ENCODE assay signal across 19 cellular contexts in genomic region chr6:20997143-20997792, GRCh38.
A peak's percentile ranks its signal among the peaks of the same experiment; 100 is the strongest.
DNase-seq lines count a peak whose midpoint lies in the region; ATAC-seq, FAIRE-seq and TF ChIP-seq lines count a peak whose summit lies in the region.
"Had no signal": no experiment of that assay in that cellular context is flagged by ENCODE, and none has a peak within 500 bp of the region (broad histone marks: within the 10 kb centered on the region; RNA-seq: fewer than 3 reads in every experiment).

No MANE protein-coding gene starts in this region.

- H3K27me3 Mint-ChIP-seq in WTC11 (ENCODE audit: low read depth) (no peaks in the 10 kb centered on the region; the same call in 1 of the 2 replicates), nephron (ENCODE audit: low read depth) (no peaks in the 10 kb centered on the region)
- H3K27me3 Mint-ChIP-seq: activated naive CD4-positive, alpha-beta T cell treated with anti-CD3 and anti-CD28 coated beads, Interleukin-2, amount 50 U/mL, for 24 hours; B cell had no signal

- FAIRE-seq in H54 (lab: Jason Lieb, UNC): peak; percentile 45
- FAIRE-seq: GM18507 had no signal

- peak; percentile 41 for ATAC-seq in WTC11

- POLR2A ChIA-PET in WTC11 (lab: Charles Lee): no interaction called here

- in situ Hi-C loops in GM13976 (cut with MboI; ENCODE audit: low sequenced_read_pairs, unreplicated experiment): no loop called here

- H3K36me3 Mint-ChIP-seq in WTC11 (peaks cover 16% of the 10 kb centered on the region), nephron (ENCODE audit: low read depth) (peaks cover 35% of the 10 kb centered on the region)

- H3K4me3 Mint-ChIP-seq in WTC11 (no peak overlapping the region), nephron (no peak overlapping the region)
- H3K4me3 Mint-ChIP-seq: activated naive CD4-positive, alpha-beta T cell treated with anti-CD3 and anti-CD28 coated beads, Interleukin-2, amount 50 U/mL, for 24 hours; B cell; T-helper 2 cell treated with Interferon-gamma antibody and Interleukin-4, amounts not matched to agents 5 μg/mL and 100 μg/mL, for 36 hours had no signal

- H3K9me3 Mint-ChIP-seq in WTC11: peaks cover 15% of the 10 kb centered on the region
- peaks cover 15% of the 10 kb centered on the region for H3K9me3 Mint-ChIP-seq in nephron
- H3K9me3 Mint-ChIP-seq: T-helper 2 cell treated with Interferon-gamma antibody and Interleukin-4, amounts not matched to agents 5 μg/mL and 100 μg/mL, for 36 hours had no signal

- peak overlapping the region; percentile 79 for H3K27ac Mint-ChIP-seq in WTC11
- H3K27ac Mint-ChIP-seq in nephron: peak overlapping the region; percentile 13 to 73 (median 57)
- H3K27ac Mint-ChIP-seq: B cell; T-helper 2 cell treated with Interferon-gamma antibody and Interleukin-4, amounts not matched to agents 5 μg/mL and 100 μg/mL, for 36 hours had no signal

- no peak for TF ChIP-seq POLR2A in H54 (IDR thresholded peaks at IDR 0.05; ENCODE audit: low read depth, low read length)

- CTCF ChIA-PET in WTC11 (lab: Charles Lee): no interaction called here

- peaks cover 44% of the 10 kb centered on the region for H3K4me1 Mint-ChIP-seq in WTC11
- H3K4me1 Mint-ChIP-seq in nephron: peaks cover 11% of the 10 kb centered on the region
- H3K4me1 Mint-ChIP-seq: activated naive CD4-positive, alpha-beta T cell treated with anti-CD3 and anti-CD28 coated beads, Interleukin-2, amount 50 U/mL, for 24 hours had no signal

- TF ChIP-seq CTCF in GM13976 (IDR thresholded peaks at IDR 0.05; ENCODE audit: borderline replicate concordance, control extremely low read depth, extremely low read depth, insufficient read depth, missing control alignments) (no peak), WTC11 (IDR thresholded peaks at IDR 0.05) (no peak), nephron (IDR thresholded peaks at IDR 0.05; ENCODE audit: unreplicated experiment in 3 of 3) (no peak)

- peak; percentile 12 for DNase-seq in GM13976 (ENCODE audit: low spot score)
- no peak for DNase-seq in H54 (ENCODE audit: insufficient read length, low spot score)
- no peak for DNase-seq in WTC11 (ENCODE audit: low spot score)
- DNase-seq in LoVo (ENCODE audit: low spot score): no peak
- DNase-seq in dermis blood vessel endothelial cell: no peak
- no peak for DNase-seq in NK-92 (lab: John Stamatoyannopoulos, UW; ENCODE audit: unreplicated experiment)
- DNase-seq: brain microvascular endothelial cell, Calu3, esophagus squamous epithelium, NCI-H1694, NCI-H446, occipital lobe, SHP77 treated with DMSO at 0.1 percent for 48 hours, thyroid gland had no signal

TF ChIP-seq in WTC11, 78 proteins besides CTCF, POLR2A, EP300 and RAD21:
- TF ChIP-seq ZNF138 (CRISPR knock-in tag; conservative IDR thresholded peaks at IDR 0.05) (no peak), TEAD4 (CRISPR knock-in tag; IDR thresholded peaks at IDR 0.05) (no peak), SMAD3 (CRISPR knock-in tag; IDR thresholded peaks at IDR 0.05; ENCODE audit: borderline replicate concordance) (no peak), E2F1 (CRISPR knock-in tag; IDR thresholded peaks at IDR 0.05) (no peak), MYBL2 (CRISPR knock-in tag; IDR thresholded peaks at IDR 0.05) (no peak), ATF6 (CRISPR knock-in tag; IDR thresholded peaks at IDR 0.05) (no peak), AFF4 (CRISPR knock-in tag; IDR thresholded peaks at IDR 0.05; ENCODE audit: borderline replicate concordance) (no peak), ZMAT4 (CRISPR knock-in tag; IDR thresholded peaks at IDR 0.05) (no peak), NFE2L1 (CRISPR knock-in tag; IDR thresholded peaks at IDR 0.05) (no peak), ZNF263 (CRISPR knock-in tag; IDR thresholded peaks at IDR 0.05; ENCODE audit: low read depth) (no peak), ZNF317 (CRISPR knock-in tag; IDR thresholded peaks at IDR 0.05; ENCODE audit: borderline replicate concordance, low read depth) (no peak)
